In the genomic region with DNA sequence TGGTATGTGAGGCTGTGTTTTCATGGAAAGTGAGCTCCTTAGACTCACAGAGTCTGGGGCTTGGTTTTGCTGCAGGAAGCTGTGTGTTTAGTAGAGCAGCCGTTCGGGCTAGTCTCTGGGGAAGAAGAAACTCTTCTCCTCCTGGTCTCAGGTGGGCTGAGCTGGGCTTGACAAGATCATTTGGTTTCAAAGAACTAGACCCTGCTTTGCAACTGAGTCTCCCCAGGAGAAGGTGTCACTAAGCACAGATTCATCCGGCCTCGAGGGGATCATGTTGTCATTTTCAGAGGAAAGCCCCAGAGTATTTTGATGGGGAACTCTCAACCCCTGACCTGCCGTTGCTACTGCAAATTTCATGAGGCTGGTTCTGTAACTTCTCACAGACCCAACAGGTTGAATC, we compare ENCODE assay signal across 16 cellular contexts.
DNase-seq lines count a peak whose midpoint lies in the region; ATAC-seq and TF ChIP-seq lines count a peak whose summit lies in the region.
"Had no signal": no experiment of that assay in that cellular context is flagged by ENCODE, and none has a peak within 500 bp of the region (broad histone marks: within the 10 kb centered on the region; RNA-seq: fewer than 3 reads in every experiment).

No MANE protein-coding gene starts in this region.

- peak; percentile 16 for DNase-seq in activated CD8-positive, alpha-beta memory T cell treated with anti-CD3 and anti-CD28 coated beads, Interleukin-2, amount 10 ng/mL, durations not matched to agents 7 days and 5 days
- DNase-seq in activated CD8-positive, alpha-beta memory T cell treated with anti-CD3 and anti-CD28 coated beads, Interleukin-2, amount 50 U/mL, for 4 hours, result no peak
- DNase-seq in SK-N-MC (ENCODE audit: low read depth, low spot score), result no peak
- DNase-seq in left lobe of liver (ENCODE audit: low spot score), result peak; percentile 14
- no peak for DNase-seq in NCI-H345 treated with DMSO at 0.1 percent for 48 hours (lab: John Stamatoyannopoulos, UW; ENCODE audit: unreplicated experiment)
- no peak for DNase-seq in natural killer cell
- DNase-seq in NCI-H2029 treated with DMSO at 0.1 percent for 48 hours (lab: John Stamatoyannopoulos, UW), result no peak
- DNase-seq: CD4-positive, CD25-positive, alpha-beta regulatory T cell; MG63; NCI-H187 treated with DMSO at 0.1 percent for 48 hours; NCI-H226; NCI-H524; NCI-H82; OCI-M1 had no signal

- no peaks in the 10 kb centered on the region for H3K36me3 ChIP-seq in SK-N-MC (ENCODE audit: insufficient read depth, low read length)
- H3K36me3 ChIP-seq: MG63, SJSA1 had no signal

- no peak for ATAC-seq in activated CD8-positive, alpha-beta memory T cell treated with anti-CD3 and anti-CD28 coated beads, Interleukin-2, amount 10 ng/mL, durations not matched to agents 7 days and 5 days
- no peak for ATAC-seq in left lobe of liver
- no peak for ATAC-seq in natural killer cell
- ATAC-seq: Right ventricle myocardium inferior had no signal

- H3K27ac ChIP-seq in SK-N-MC, result peak overlapping the region; percentile 12; the same call in 1 of the 2 replicates
- H3K27ac ChIP-seq: SJSA1 had no signal

- H3K36me3 Mint-ChIP-seq in activated CD8-positive, alpha-beta memory T cell treated with anti-CD3 and anti-CD28 coated beads, Interleukin-2, amount 10 ng/mL, durations not matched to agents 7 days and 5 days, result no peaks in the 10 kb centered on the region
- H3K36me3 Mint-ChIP-seq in natural killer cell, result no peaks in the 10 kb centered on the region
- H3K36me3 Mint-ChIP-seq: CD4-positive, CD25-positive, alpha-beta regulatory T cell had no signal

- no peak overlapping the region for H3K9ac ChIP-seq in SK-N-MC (ENCODE audit: insufficient read length)

- H3K4me3 ChIP-seq in SK-N-MC, result no peak overlapping the region
- H3K4me3 ChIP-seq: MG63, SJSA1 had no signal

- no peaks in the 10 kb centered on the region for H3K4me1 Mint-ChIP-seq in activated CD8-positive, alpha-beta memory T cell treated with anti-CD3 and anti-CD28 coated beads, Interleukin-2, amount 10 ng/mL, durations not matched to agents 7 days and 5 days
- H3K4me1 Mint-ChIP-seq in natural killer cell, result peaks cover 3 to 7% of the 10 kb centered on the region in 2 donors

- peaks cover 6% of the 10 kb centered on the region for H3K27me3 Mint-ChIP-seq in activated CD8-positive, alpha-beta memory T cell treated with anti-CD3 and anti-CD28 coated beads, Interleukin-2, amount 10 ng/mL, durations not matched to agents 7 days and 5 days
- peaks cover 8 to 10% of the 10 kb centered on the region in 2 donors for H3K27me3 Mint-ChIP-seq in natural killer cell (ENCODE audit: low read depth in 2 of 2)

- no peak overlapping the region for H3K4me3 Mint-ChIP-seq in activated CD8-positive, alpha-beta memory T cell treated with anti-CD3 and anti-CD28 coated beads, Interleukin-2, amount 10 ng/mL, durations not matched to agents 7 days and 5 days
- H3K4me3 Mint-ChIP-seq in natural killer cell, result no peak overlapping the region
- H3K4me3 Mint-ChIP-seq: CD4-positive, CD25-positive, alpha-beta regulatory T cell had no signal

- intact Hi-C loops in natural killer cell (cut with micrococcal nuclease), result no loop called here

- H3K27ac Mint-ChIP-seq in activated CD8-positive, alpha-beta memory T cell treated with anti-CD3 and anti-CD28 coated beads, Interleukin-2, amount 10 ng/mL, durations not matched to agents 7 days and 5 days, result no peak overlapping the region
- H3K27ac Mint-ChIP-seq in natural killer cell, result no peak overlapping the region
- H3K27ac Mint-ChIP-seq: CD4-positive, CD25-positive, alpha-beta regulatory T cell had no signal

- no peaks in the 10 kb centered on the region for H3K9me3 Mint-ChIP-seq in activated CD8-positive, alpha-beta memory T cell treated with anti-CD3 and anti-CD28 coated beads, Interleukin-2, amount 10 ng/mL, durations not matched to agents 7 days and 5 days (ENCODE audit: low read depth)
- H3K9me3 Mint-ChIP-seq in natural killer cell, result no peaks in the 10 kb centered on the region

- H3K9me3 ChIP-seq in SK-N-MC (ENCODE audit: low read depth, low read length), result no peaks in the 10 kb centered on the region
- H3K9me3 ChIP-seq: SJSA1 had no signal

- TF ChIP-seq CTCF in natural killer cell (IDR thresholded peaks at IDR 0.05), result no peak

- CTCF ChIA-PET in activated CD8-positive, alpha-beta memory T cell treated with anti-CD3 and anti-CD28 coated beads, Interleukin-2, amount 10 ng/mL, durations not matched to agents 7 days and 5 days (lab: Charles Lee), result no interaction called here

Comparison
In these comparisons a context has a peak if more than half of its experiments do, and no peak if none do; other contexts are left out.
1. DNase-seq: peak in activated CD8-positive, alpha-beta memory T cell treated with anti-CD3 and anti-CD28 coated beads, Interleukin-2, amount 10 ng/mL, durations not matched to agents 7 days and 5 days (single experiment) and left lobe of liver (single experiment); none in activated CD8-positive, alpha-beta memory T cell treated with anti-CD3 and anti-CD28 coated beads, Interleukin-2, amount 50 U/mL, for 4 hours (single experiment), SK-N-MC (single experiment), NCI-H345 treated with DMSO at 0.1 percent for 48 hours (single experiment), natural killer cell (single experiment) and NCI-H2029 treated with DMSO at 0.1 percent for 48 hours (single experiment).